Comparison of ENCODE assay signal across 22 cellular contexts in genomic region chr9:114990901-114991300, GRCh38.
"Had no signal": no experiment of that assay in that cellular context is flagged by ENCODE, and none has a peak within 500 bp of the region (broad histone marks: within the 10 kb centered on the region; RNA-seq: fewer than 3 reads in every experiment).

No MANE protein-coding gene starts in this region.

- H3K27ac ChIP-seq: epithelial cell of prostate, foreskin keratinocyte, gastroesophageal sphincter, heart left ventricle, hepatocyte, parathyroid adenoma, right lobe of liver, stomach, thyroid gland, vagina had no signal

- H3K36me3 Mint-ChIP-seq: memory B cell; natural killer cell; stimulated activated naive B cell treated with anti-CD40 and anti-IgM and Interleukin-4, amounts not matched to agents 10 μg/mL and 1 μg/mL and 100 μg/mL, for 72 hours had no signal

- H3K9me3 Mint-ChIP-seq: dendritic cell treated with granulocyte-macrophage colony-stimulating factor and Interleukin-4, amounts not matched to agents 40 ng/mL and 50 ng/mL, for 4 days; endodermal cell; memory B cell; natural killer cell; neural crest cell; stimulated activated naive B cell treated with anti-CD40 and anti-IgM and Interleukin-4, amounts not matched to agents 10 μg/mL and 1 μg/mL and 100 μg/mL, for 72 hours had no signal

- H3K27ac Mint-ChIP-seq: dendritic cell treated with granulocyte-macrophage colony-stimulating factor and Interleukin-4, amounts not matched to agents 40 ng/mL and 50 ng/mL, for 4 days; endodermal cell; memory B cell; natural killer cell; progenitor cell of endocrine pancreas; stimulated activated naive B cell treated with anti-CD40 and anti-IgM and Interleukin-4, amounts not matched to agents 10 μg/mL and 1 μg/mL and 100 μg/mL, for 72 hours had no signal

- DNase-seq: effector CD8-positive, alpha-beta T cell; endodermal cell; foreskin keratinocyte; heart left ventricle; kidney; natural killer cell; right lobe of liver; small intestine; stimulated activated CD4-positive, alpha-beta T cell treated with anti-CD3 and anti-CD28 coated beads, Interleukin-15, amount 100 ng/mL, for 24 hours; stimulated activated CD4-positive, alpha-beta T cell treated with anti-CD3 and anti-CD28 coated beads, Interleukin-2, amount 100 ng/mL, for 48 hours; stimulated activated naive B cell treated with anti-CD40 and anti-IgM and Interleukin-4, amounts not matched to agents 10 μg/mL and 1 μg/mL and 100 μg/mL, for 72 hours; stomach; thyroid gland had no signal

- H3K4me3 Mint-ChIP-seq: dendritic cell treated with granulocyte-macrophage colony-stimulating factor and Interleukin-4, amounts not matched to agents 40 ng/mL and 50 ng/mL, for 4 days; endodermal cell; memory B cell; natural killer cell; neural crest cell; stimulated activated naive B cell treated with anti-CD40 and anti-IgM and Interleukin-4, amounts not matched to agents 10 μg/mL and 1 μg/mL and 100 μg/mL, for 72 hours had no signal

- H3K4me1 Mint-ChIP-seq: endodermal cell, natural killer cell, neural crest cell had no signal

- FAIRE-seq: kidney, small intestine had no signal
